ENCODE assay signal across 23 cellular contexts in genomic region chr12:96948782-96949181, GRCh38. TPM values are rescaled to one million over a fixed set of nuclear protein-coding genes. Genes with fewer than 3 reads are reported as not detected.
DNase-seq lines count a peak whose midpoint lies in the region; ATAC-seq and TF ChIP-seq lines count a peak whose summit lies in the region.
"Had no signal": no experiment of that assay in that cellular context is flagged by ENCODE, and none has a peak within 500 bp of the region (broad histone marks: within the 10 kb centered on the region; RNA-seq: fewer than 3 reads in every experiment).

No MANE protein-coding gene starts in this region.

- intact Hi-C loops in sigmoid colon (cut with DNase I) = no loop called here

- no peaks in the 10 kb centered on the region for H3K4me1 ChIP-seq in endodermal cell (ENCODE audit: control insufficient read depth, insufficient read depth, low read length)
- H3K4me1 ChIP-seq in SK-N-SH (ENCODE audit: control insufficient read depth in 1 of 2, insufficient read depth in 2 of 2, low read depth in 1 of 2, low read length in 1 of 2) = no peaks in the 10 kb centered on the region; a peak in 1 of 4 replicates
- no peaks in the 10 kb centered on the region for H3K4me1 ChIP-seq in sigmoid colon
- H3K4me1 ChIP-seq: esophagus muscularis mucosa, psoas muscle, SJSA1 had no signal

- TF ChIP-seq CTCF in endodermal cell (conservative IDR thresholded peaks at IDR 0.05) (no peak), SK-N-SH (IDR thresholded peaks at IDR 0.05) (no peak), sigmoid colon (IDR thresholded peaks at IDR 0.05) (no peak)

- peaks cover 4% of the 10 kb centered on the region for H3F3A ChIP-seq in SK-N-SH (replicated peaks; ENCODE audit: insufficient read depth)

- no peaks in the 10 kb centered on the region for H3K27me3 Mint-ChIP-seq in endodermal cell (ENCODE audit: insufficient read depth)
- no peaks in the 10 kb centered on the region for H3K27me3 Mint-ChIP-seq in effector memory CD8-positive, alpha-beta T cell
- H3K27me3 Mint-ChIP-seq: activated T-cell treated with anti-CD3 and anti-CD28 coated beads, Interleukin-2, amount 50 U/mL, for 24 hours; memory B cell; T-helper 17 cell had no signal

- TF ChIP-seq POLR2A in sigmoid colon (IDR thresholded peaks at IDR 0.05) = no peak

- no peak overlapping the region for H2AFZ ChIP-seq in SK-N-SH (ENCODE audit: low read depth)
- H2AFZ ChIP-seq: hepatocyte had no signal

- ATAC-seq in GM18873 (IDR thresholded peaks at IDR 0.05; ENCODE audit: low FRiP score, unreplicated experiment) (peak; percentile 71), GM21717 (IDR thresholded peaks at IDR 0.05; ENCODE audit: unreplicated experiment) (peak; percentile 68), HG02870 (IDR thresholded peaks at IDR 0.05; ENCODE audit: unreplicated experiment) (peak; percentile 95), GM21526 (IDR thresholded peaks at IDR 0.05; ENCODE audit: low FRiP score, unreplicated experiment) (no peak)
- ATAC-seq in effector memory CD8-positive, alpha-beta T cell (replicated peaks) = no peak
- ATAC-seq: psoas muscle, T-helper 17 cell had no signal

- H3K36me3 ChIP-seq in endodermal cell (ENCODE audit: control insufficient read depth, insufficient read depth, low read length) (peaks cover 77% of the 10 kb centered on the region), SK-N-SH (replicated peaks in 1 of 2; ENCODE audit: control insufficient read depth in 1 of 2, insufficient read depth in 2 of 2, low read length in 1 of 2) (peaks cover 63 to 66% of the 10 kb centered on the region in 2 experiments), sigmoid colon (peaks cover 0 to 81% (median 11%) of the 10 kb centered on the region in 4 donors)

- no peak overlapping the region for H3K4me3 ChIP-seq in endodermal cell (ENCODE audit: low read length)
- H3K4me3 ChIP-seq in SK-N-SH (ENCODE audit: low read depth in 2 of 2, low read length in 1 of 2) = no peak overlapping the region
- no peak overlapping the region for H3K4me3 ChIP-seq in sigmoid colon
- H3K4me3 ChIP-seq: coronary artery, esophagus muscularis mucosa, hepatocyte, psoas muscle, SJSA1 had no signal

- H3K9ac ChIP-seq in endodermal cell (ENCODE audit: extremely low read depth, low read length, poor library complexity, severe bottlenecking) = no peak overlapping the region
- no peak overlapping the region for H3K9ac ChIP-seq in SK-N-SH

- H3K27ac ChIP-seq in endodermal cell (ENCODE audit: low read depth, low read length) (no peak overlapping the region), SK-N-SH (ENCODE audit: low read depth in 2 of 2, low read length in 1 of 2) (no peak overlapping the region), sigmoid colon (no peak overlapping the region)
- H3K27ac ChIP-seq: coronary artery, esophagus muscularis mucosa, hepatocyte, psoas muscle, SJSA1 had no signal

- peak overlapping the region; percentile 20 for H3K27ac Mint-ChIP-seq in endodermal cell
- no peak overlapping the region for H3K27ac Mint-ChIP-seq in effector memory CD8-positive, alpha-beta T cell
- H3K27ac Mint-ChIP-seq: activated naive CD4-positive, alpha-beta T cell treated with anti-CD3 and anti-CD28 coated beads for 36 hours; activated T-cell treated with anti-CD3 and anti-CD28 coated beads, Interleukin-2, amount 50 U/mL, for 24 hours; memory B cell; T-helper 17 cell had no signal

- no peaks in the 10 kb centered on the region for H3K79me2 ChIP-seq in SK-N-SH (ENCODE audit: insufficient read depth)
- H3K79me2 ChIP-seq: hepatocyte had no signal

- H3K9me3 ChIP-seq in endodermal cell (ENCODE audit: control insufficient read depth, low read length) (peaks cover 17% of the 10 kb centered on the region), SK-N-SH (no peaks in the 10 kb centered on the region), sigmoid colon (no peaks in the 10 kb centered on the region)
- H3K9me3 ChIP-seq: esophagus muscularis mucosa, psoas muscle, SJSA1 had no signal

- TF ChIP-seq EP300 in SK-N-SH (IDR thresholded peaks at IDR 0.05; ENCODE audit: borderline replicate concordance in 1 of 2, low read depth in 1 of 2, low read length in 1 of 2) = no peak
- TF ChIP-seq EP300 in sigmoid colon (IDR thresholded peaks at IDR 0.05) = no peak

- H3K4me2 ChIP-seq in SK-N-SH = no peak overlapping the region
- H3K4me2 ChIP-seq: hepatocyte had no signal

- CTCF ChIA-PET in SK-N-SH (lab: Yijun Ruan, JAX) = no interaction called here

- peaks cover 59% of the 10 kb centered on the region for H3K36me3 Mint-ChIP-seq in endodermal cell (ENCODE audit: low read depth)
- H3K36me3 Mint-ChIP-seq in effector memory CD8-positive, alpha-beta T cell (ENCODE audit: insufficient read depth) = peaks cover 52% of the 10 kb centered on the region

- H3K27me3 ChIP-seq in endodermal cell (ENCODE audit: control insufficient read depth, insufficient read depth, low read length, poor library complexity, severe bottlenecking) (no peaks in the 10 kb centered on the region), SK-N-SH (ENCODE audit: insufficient read depth) (no peaks in the 10 kb centered on the region), sigmoid colon (no peaks in the 10 kb centered on the region)
- H3K27me3 ChIP-seq: esophagus muscularis mucosa, hepatocyte, SJSA1 had no signal

- 80 to 95% methylated on average over 1 to 2 of the region's 2 CpGs for WGBS in endodermal cell (ENCODE audit: insufficient coverage in 1 of 2, insufficient read length in 1 of 2), 2 experiments
- 91% methylated on average over 2 of the region's 2 CpGs for whole genome bisulfite sequencing in SK-N-SH (ENCODE audit: low lambda C conversion rate)
- 93 to 97% methylated on average over 2 of the region's 2 CpGs for WGBS in sigmoid colon, 2 donors

- H3K9me3 Mint-ChIP-seq in endodermal cell = peaks cover 5% of the 10 kb centered on the region
- no peaks in the 10 kb centered on the region for H3K9me3 Mint-ChIP-seq in effector memory CD8-positive, alpha-beta T cell
- H3K9me3 Mint-ChIP-seq: CD14-positive monocyte, immature natural killer cell, memory B cell had no signal

- H3K9me2 ChIP-seq in SK-N-SH = no peaks in the 10 kb centered on the region

- no peak for DNase-seq in endodermal cell
- no peak for DNase-seq in SK-N-SH
- DNase-seq in sigmoid colon = no peak
- DNase-seq in effector memory CD8-positive, alpha-beta T cell = no peak
- DNase-seq: activated CD4-positive, alpha-beta T cell treated with anti-CD3 and anti-CD28 coated beads for 4 hours; activated naive CD4-positive, alpha-beta T cell treated with anti-CD3 and anti-CD28 coated beads for 36 hours; activated T-cell treated with anti-CD3 and anti-CD28 coated beads, Interleukin-2, amount 50 U/mL, for 24 hours; immature natural killer cell; NCI-H146; NCI-H526; psoas muscle; T-helper 17 cell; trophoblast cell had no signal

- no peak overlapping the region for H3K4me3 Mint-ChIP-seq in endodermal cell
- no peak overlapping the region for H3K4me3 Mint-ChIP-seq in effector memory CD8-positive, alpha-beta T cell
- H3K4me3 Mint-ChIP-seq: activated naive CD4-positive, alpha-beta T cell treated with anti-CD3 and anti-CD28 coated beads for 36 hours; activated T-cell treated with anti-CD3 and anti-CD28 coated beads, Interleukin-2, amount 50 U/mL, for 24 hours; CD14-positive monocyte; immature natural killer cell; memory B cell; T-helper 17 cell had no signal

- no peak for TF ChIP-seq RAD21 in SK-N-SH (IDR thresholded peaks at IDR 0.05; ENCODE audit: low read length)

- H4K20me1 ChIP-seq in SK-N-SH (ENCODE audit: insufficient read depth) = no peaks in the 10 kb centered on the region

- H3K4me1 Mint-ChIP-seq in endodermal cell = no peaks in the 10 kb centered on the region
- no peaks in the 10 kb centered on the region for H3K4me1 Mint-ChIP-seq in effector memory CD8-positive, alpha-beta T cell (ENCODE audit: low read depth in 2 of 2)
- H3K4me1 Mint-ChIP-seq: CD14-positive monocyte, immature natural killer cell, memory B cell, T-helper 17 cell had no signal

- POLR2A ChIA-PET in SK-N-SH (lab: Yijun Ruan, JAX) = no interaction called here

TF ChIP-seq in SK-N-SH, 30 proteins besides CTCF, POLR2A, EP300 and RAD21 (continues in another document):
- TF ChIP-seq TAF1 (IDR thresholded peaks at IDR 0.05; ENCODE audit: borderline replicate concordance, low read depth, low read length) (no peak), FOXM1 (IDR thresholded peaks at IDR 0.05; ENCODE audit: low read depth) (no peak), MXI1 (IDR thresholded peaks at IDR 0.05; ENCODE audit: low read depth, low read length) (no peak), ELF1 (IDR thresholded peaks at IDR 0.05) (no peak), TEAD4 (IDR thresholded peaks at IDR 0.05; ENCODE audit: borderline replicate concordance, insufficient read depth) (no peak), GATA2 (CRISPR knock-in tag; IDR thresholded peaks at IDR 0.05) (no peak), TCF12 (IDR thresholded peaks at IDR 0.05) (no peak)
- TF ChIP-seq, protein P1, sequence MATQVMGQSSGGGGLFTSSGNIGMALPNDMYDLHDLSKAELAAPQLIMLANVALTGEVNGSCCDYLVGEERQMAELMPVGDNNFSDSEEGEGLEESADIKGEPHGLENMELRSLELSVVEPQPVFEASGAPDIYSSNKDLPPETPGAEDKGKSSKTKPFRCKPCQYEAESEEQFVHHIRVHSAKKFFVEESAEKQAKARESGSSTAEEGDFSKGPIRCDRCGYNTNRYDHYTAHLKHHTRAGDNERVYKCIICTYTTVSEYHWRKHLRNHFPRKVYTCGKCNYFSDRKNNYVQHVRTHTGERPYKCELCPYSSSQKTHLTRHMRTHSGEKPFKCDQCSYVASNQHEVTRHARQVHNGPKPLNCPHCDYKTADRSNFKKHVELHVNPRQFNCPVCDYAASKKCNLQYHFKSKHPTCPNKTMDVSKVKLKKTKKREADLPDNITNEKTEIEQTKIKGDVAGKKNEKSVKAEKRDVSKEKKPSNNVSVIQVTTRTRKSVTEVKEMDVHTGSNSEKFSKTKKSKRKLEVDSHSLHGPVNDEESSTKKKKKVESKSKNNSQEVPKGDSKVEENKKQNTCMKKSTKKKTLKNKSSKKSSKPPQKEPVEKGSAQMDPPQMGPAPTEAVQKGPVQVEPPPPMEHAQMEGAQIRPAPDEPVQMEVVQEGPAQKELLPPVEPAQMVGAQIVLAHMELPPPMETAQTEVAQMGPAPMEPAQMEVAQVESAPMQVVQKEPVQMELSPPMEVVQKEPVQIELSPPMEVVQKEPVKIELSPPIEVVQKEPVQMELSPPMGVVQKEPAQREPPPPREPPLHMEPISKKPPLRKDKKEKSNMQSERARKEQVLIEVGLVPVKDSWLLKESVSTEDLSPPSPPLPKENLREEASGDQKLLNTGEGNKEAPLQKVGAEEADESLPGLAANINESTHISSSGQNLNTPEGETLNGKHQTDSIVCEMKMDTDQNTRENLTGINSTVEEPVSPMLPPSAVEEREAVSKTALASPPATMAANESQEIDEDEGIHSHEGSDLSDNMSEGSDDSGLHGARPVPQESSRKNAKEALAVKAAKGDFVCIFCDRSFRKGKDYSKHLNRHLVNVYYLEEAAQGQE (IDR thresholded peaks at IDR 0.05; ENCODE audit: low read depth, low read length) = no peak

RNA-seq across cellular contexts. Expression of gene NEDD1, which starts 41.7 kb away (rescaled TPM):
- total RNA-seq in endodermal cell = 10 to 100 TPM; 34.6 to 42.1 TPM
- 41.2 TPM for polyA plus RNA-seq in endodermal cell (2013, experiment 1 of 2)
- 42.8 TPM for polyA plus RNA-seq in endodermal cell (2013, experiment 2 of 2)
- 6.0 and 8.3 TPM in 2 replicates for polyA plus RNA-seq in SK-N-SH (2012; rRNA removed)
- 10.3 and 10.9 TPM in 2 replicates for polyA plus RNA-seq in SK-N-SH (2012; cell fraction: cytosol; rRNA removed)
- 3.5 and 7.0 TPM in 2 replicates for polyA plus RNA-seq in SK-N-SH (2012; cell fraction: nucleus; rRNA removed)
- total RNA-seq in sigmoid colon = 10 to 100 TPM; 17.1 to 31.6 (median 20.9) TPM
- polyA plus RNA-seq in sigmoid colon = 1 to 10 TPM; 5.8 to 7.7 (median 6.0) TPM

Comparison
In these comparisons a context has a peak if more than half of its experiments do, and no peak if none do; other contexts are left out.
1. ATAC-seq: peak in GM18873 (single experiment), GM21717 (single experiment) and HG02870 (single experiment); none in GM21526 (single experiment) and effector memory CD8-positive, alpha-beta T cell (single experiment).